31 cellular contexts compared by ENCODE assay signal in genomic region chr1:40174788-40175187, GRCh38.
"Had no signal": no experiment of that assay in that cellular context is flagged by ENCODE, and none has a peak within 500 bp of the region (broad histone marks: within the 10 kb centered on the region; RNA-seq: fewer than 3 reads in every experiment).

No MANE protein-coding gene starts in this region.

- H3K27me3 Mint-ChIP-seq: activated CD4-positive, alpha-beta T cell treated with anti-CD3 and anti-CD28 coated beads for 36 hours; activated CD4-positive, alpha-beta T cell treated with anti-CD3 and anti-CD28 coated beads, Interleukin-2, amount 10 ng/mL, durations not matched to agents 7 days and 5 days had no signal

- H3K27ac Mint-ChIP-seq: activated CD4-positive, alpha-beta T cell treated with anti-CD3 and anti-CD28 coated beads for 36 hours; activated CD4-positive, alpha-beta T cell treated with anti-CD3 and anti-CD28 coated beads, Interleukin-2, amount 10 ng/mL, durations not matched to agents 7 days and 5 days; activated CD8-positive, alpha-beta T cell treated with anti-CD3 and anti-CD28 coated beads, Interleukin-2, amount 10 ng/mL, durations not matched to agents 7 days and 5 days had no signal

- H3K27me3 ChIP-seq: brain microvascular endothelial cell, MG63 had no signal

- H3K36me3 ChIP-seq: brain microvascular endothelial cell, MG63, WERI-Rb-1 had no signal

- H3K9me3 ChIP-seq: MG63 had no signal

- ATAC-seq: activated CD4-positive, alpha-beta T cell treated with anti-CD3 and anti-CD28 coated beads for 36 hours; activated CD4-positive, CD25-positive, alpha-beta regulatory T cell treated with anti-CD3 and anti-CD28 coated beads, Interleukin-2, amount 50 U/mL, for 24 hours; activated CD8-positive, alpha-beta T cell treated with anti-CD3 and anti-CD28 coated beads, Interleukin-2, amount 10 ng/mL, durations not matched to agents 7 days and 5 days; Right ventricle myocardium inferior; SK-N-SH treated with all-trans-retinoic acid at 6 μM for 48 hours had no signal

- H3K27ac ChIP-seq: brain microvascular endothelial cell, RWPE1, WERI-Rb-1 had no signal

- H3K9me3 Mint-ChIP-seq: activated CD4-positive, alpha-beta T cell treated with anti-CD3 and anti-CD28 coated beads, Interleukin-2, amount 10 ng/mL, durations not matched to agents 7 days and 5 days had no signal

- H3K4me3 Mint-ChIP-seq: activated CD4-positive, alpha-beta T cell treated with anti-CD3 and anti-CD28 coated beads for 36 hours; activated CD4-positive, alpha-beta T cell treated with anti-CD3 and anti-CD28 coated beads, Interleukin-2, amount 10 ng/mL, durations not matched to agents 7 days and 5 days; activated CD8-positive, alpha-beta T cell treated with anti-CD3 and anti-CD28 coated beads, Interleukin-2, amount 10 ng/mL, durations not matched to agents 7 days and 5 days had no signal

- DNase-seq: activated CD4-positive, alpha-beta T cell treated with anti-CD3 and anti-CD28 coated beads for 36 hours; activated CD4-positive, alpha-beta T cell treated with anti-CD3 and anti-CD28 coated beads, Interleukin-2, amount 10 ng/mL, durations not matched to agents 7 days and 5 days; activated CD4-positive, alpha-beta T cell treated with anti-CD3 and anti-CD28 coated beads, Interleukin-2, amount 50 U/mL, for 48 hours; activated CD8-positive, alpha-beta T cell treated with anti-CD3 and anti-CD28 coated beads, Interleukin-2, amount 10 ng/mL, durations not matched to agents 7 days and 5 days; activated effector memory CD4-positive, alpha-beta T cell treated with anti-CD3 and anti-CD28 coated beads, Interleukin-2, amount 50 U/mL, for 16 hours; activated naive CD4-positive, alpha-beta T cell; activated naive CD4-positive, alpha-beta T cell treated with anti-CD3 and anti-CD28 coated beads, Interleukin-2, amount 50 U/mL, for 16 hours; activated T-cell treated with anti-CD3 and anti-CD28 coated beads, Interleukin-2, amount 50 U/mL, for 48 hours; brain microvascular endothelial cell; central memory CD4-positive, alpha-beta T cell; Kasumi-1; KG1; MG63; NCI-H1048; NCI-H1105 treated with DMSO at 0.1 percent for 48 hours; NCI-H1436; NCI-H1694; NCI-H1930; NCI-H2081 treated with DMSO at 0.1 percent for 48 hours; NCI-H226; NCI-H524 treated with DMSO at 0.1 percent for 48 hours; SIG-M5; SW 1271; T-helper 1 cell; T-helper 2 cell; T1000; WERI-Rb-1 had no signal

- H3K4me3 ChIP-seq: MG63 had no signal
